Comparison of ENCODE assay signal across 8 cellular contexts in the genomic region with DNA sequence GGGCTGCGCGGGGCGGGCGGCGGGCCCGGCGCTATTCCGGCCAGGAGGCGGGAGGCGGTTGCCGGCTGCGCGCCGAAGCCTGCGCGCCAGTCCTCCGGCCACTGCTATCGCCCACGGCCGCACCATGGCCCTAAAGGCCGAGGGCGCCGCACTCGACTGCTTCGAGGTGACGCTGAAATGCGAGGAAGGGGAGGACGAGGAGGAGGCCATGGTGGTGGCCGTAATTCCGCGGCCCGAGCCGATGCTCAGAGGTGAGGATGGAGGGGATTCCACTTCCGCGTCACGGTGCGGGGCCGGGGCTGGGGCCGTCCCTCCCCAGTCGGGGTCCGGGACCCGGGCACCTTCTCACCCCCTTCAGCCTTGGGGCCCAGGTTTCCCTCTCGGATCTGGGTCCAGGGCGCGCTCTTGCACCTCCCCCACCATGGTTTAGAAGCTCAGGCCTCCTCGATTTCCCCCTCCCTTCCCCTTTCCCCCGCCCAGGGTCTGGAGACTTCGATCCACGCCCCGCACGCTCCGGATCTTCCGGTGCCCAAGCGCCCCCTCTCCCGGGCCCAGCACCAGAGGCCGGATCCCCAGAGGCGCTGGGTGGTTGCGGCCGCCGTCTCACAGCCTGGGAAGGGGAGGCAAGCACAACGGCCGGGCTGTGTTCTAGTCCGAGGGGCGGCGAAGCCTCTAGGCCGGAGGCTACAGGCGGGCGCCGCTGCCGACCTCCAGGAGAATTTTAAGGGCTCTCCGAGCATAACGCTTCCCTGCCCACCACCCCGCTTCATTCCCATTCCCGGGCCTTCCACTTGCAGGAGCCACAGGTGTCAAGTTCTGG. TPM values are rescaled to one million over a fixed set of nuclear protein-coding genes. Genes with fewer than 3 reads are reported as not detected.
DNase-seq lines count a peak whose midpoint lies in the region; ATAC-seq and TF ChIP-seq lines count a peak whose summit lies in the region.

No MANE protein-coding gene starts in this region.

- peak overlapping the region; percentile 64 for H3K27ac ChIP-seq in SJSA1

- ATAC-seq in GM19397 (IDR thresholded peaks at IDR 0.05; ENCODE audit: unreplicated experiment): peak; percentile 43
- peak; percentile 30 for ATAC-seq in HG03460 (IDR thresholded peaks at IDR 0.05; ENCODE audit: unreplicated experiment)

- H3K4me3 ChIP-seq in SJSA1: peak overlapping the region; percentile 92
- H3K4me3 ChIP-seq in astrocyte of the cerebellum (ENCODE audit: low read depth, low read length): peak overlapping the region; percentile 93

- H3K36me3 ChIP-seq in SJSA1: peaks cover 52% of the 10 kb centered on the region

- peak; percentile 46 for DNase-seq in CMK (ENCODE audit: low read depth)
- peak; percentile 68 to 79 for DNase-seq in SJSA1 (ENCODE audit: low read depth in 1 of 2, low spot score in 2 of 2)
- no peak for DNase-seq in astrocyte of the cerebellum (ENCODE audit: low read depth)
- DNase-seq in hepatic stellate cell (ENCODE audit: low spot score): peak; percentile 51
- DNase-seq in putamen (ENCODE audit: low spot score): peak; percentile 39
- no peak for DNase-seq in NCI-H446 (lab: John Stamatoyannopoulos, UW)

- H3K4me1 ChIP-seq in SJSA1 (replicated peaks): peaks cover 23% of the 10 kb centered on the region

- no peak for TF ChIP-seq CTCF in astrocyte of the cerebellum (IDR thresholded peaks at IDR 0.05; ENCODE audit: low read depth, low read length, missing control alignments)

- no peaks in the 10 kb centered on the region for H3K27me3 ChIP-seq in SJSA1 (replicated peaks)

- in situ Hi-C loops in astrocyte of the cerebellum (cut with HindIII; ENCODE audit: low sequenced_read_pairs): no loop called here

- no peaks in the 10 kb centered on the region for H3K9me3 ChIP-seq in SJSA1 (replicated peaks)

RNA-seq across cellular contexts. Expression of gene SPINDOC, which starts 0.5 kb away (rescaled TPM):
- 89.3 and 95.5 TPM in 2 replicates for total RNA-seq in SJSA1 (2014; rRNA removed; shearing (Covaris generic))

RNA-seq across cellular contexts. Expression of gene MARK2, which starts 25.1 kb away (rescaled TPM):
- 23.1 and 29.6 TPM in 2 replicates for total RNA-seq in SJSA1 (2014; rRNA removed; shearing (Covaris generic))

RNA-seq across cellular contexts. Expression of gene ZFTA, which starts 45.2 kb away (rescaled TPM):
- total RNA-seq in SJSA1 (2014; rRNA removed; shearing (Covaris generic)): 28.7 and 29.5 TPM in 2 replicates

Comparison
In these comparisons a context has a peak if more than half of its experiments do, and no peak if none do; other contexts are left out.
1. DNase-seq: peak in CMK (single experiment), SJSA1 (2 of 2), hepatic stellate cell (single experiment) and putamen (single experiment); none in astrocyte of the cerebellum (single experiment) and NCI-H446 (0 of 2).